ENCODE assay signal across 1 cellular context in genomic region chr7:17769918-17770317, GRCh38.
TF ChIP-seq lines count a peak whose summit lies in the region.

No MANE protein-coding gene starts in this region.

TF ChIP-seq in GM23338, 12 proteins besides CTCF, POLR2A, EP300 and RAD21 (continued from another document):
- TF ChIP-seq, protein P1, sequence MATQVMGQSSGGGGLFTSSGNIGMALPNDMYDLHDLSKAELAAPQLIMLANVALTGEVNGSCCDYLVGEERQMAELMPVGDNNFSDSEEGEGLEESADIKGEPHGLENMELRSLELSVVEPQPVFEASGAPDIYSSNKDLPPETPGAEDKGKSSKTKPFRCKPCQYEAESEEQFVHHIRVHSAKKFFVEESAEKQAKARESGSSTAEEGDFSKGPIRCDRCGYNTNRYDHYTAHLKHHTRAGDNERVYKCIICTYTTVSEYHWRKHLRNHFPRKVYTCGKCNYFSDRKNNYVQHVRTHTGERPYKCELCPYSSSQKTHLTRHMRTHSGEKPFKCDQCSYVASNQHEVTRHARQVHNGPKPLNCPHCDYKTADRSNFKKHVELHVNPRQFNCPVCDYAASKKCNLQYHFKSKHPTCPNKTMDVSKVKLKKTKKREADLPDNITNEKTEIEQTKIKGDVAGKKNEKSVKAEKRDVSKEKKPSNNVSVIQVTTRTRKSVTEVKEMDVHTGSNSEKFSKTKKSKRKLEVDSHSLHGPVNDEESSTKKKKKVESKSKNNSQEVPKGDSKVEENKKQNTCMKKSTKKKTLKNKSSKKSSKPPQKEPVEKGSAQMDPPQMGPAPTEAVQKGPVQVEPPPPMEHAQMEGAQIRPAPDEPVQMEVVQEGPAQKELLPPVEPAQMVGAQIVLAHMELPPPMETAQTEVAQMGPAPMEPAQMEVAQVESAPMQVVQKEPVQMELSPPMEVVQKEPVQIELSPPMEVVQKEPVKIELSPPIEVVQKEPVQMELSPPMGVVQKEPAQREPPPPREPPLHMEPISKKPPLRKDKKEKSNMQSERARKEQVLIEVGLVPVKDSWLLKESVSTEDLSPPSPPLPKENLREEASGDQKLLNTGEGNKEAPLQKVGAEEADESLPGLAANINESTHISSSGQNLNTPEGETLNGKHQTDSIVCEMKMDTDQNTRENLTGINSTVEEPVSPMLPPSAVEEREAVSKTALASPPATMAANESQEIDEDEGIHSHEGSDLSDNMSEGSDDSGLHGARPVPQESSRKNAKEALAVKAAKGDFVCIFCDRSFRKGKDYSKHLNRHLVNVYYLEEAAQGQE (IDR thresholded peaks at IDR 0.05; ENCODE audit: unreplicated experiment): no peak
- TF ChIP-seq, protein P2, sequence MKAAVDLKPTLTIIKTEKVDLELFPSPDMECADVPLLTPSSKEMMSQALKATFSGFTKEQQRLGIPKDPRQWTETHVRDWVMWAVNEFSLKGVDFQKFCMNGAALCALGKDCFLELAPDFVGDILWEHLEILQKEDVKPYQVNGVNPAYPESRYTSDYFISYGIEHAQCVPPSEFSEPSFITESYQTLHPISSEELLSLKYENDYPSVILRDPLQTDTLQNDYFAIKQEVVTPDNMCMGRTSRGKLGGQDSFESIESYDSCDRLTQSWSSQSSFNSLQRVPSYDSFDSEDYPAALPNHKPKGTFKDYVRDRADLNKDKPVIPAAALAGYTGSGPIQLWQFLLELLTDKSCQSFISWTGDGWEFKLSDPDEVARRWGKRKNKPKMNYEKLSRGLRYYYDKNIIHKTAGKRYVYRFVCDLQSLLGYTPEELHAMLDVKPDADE (IDR thresholded peaks at IDR 0.05): no peak
- TF ChIP-seq CREB1 (CRISPR knock-in tag; IDR thresholded peaks at IDR 0.05; ENCODE audit: low read depth) (no peak), EZH2 (IDR thresholded peaks at IDR 0.05; ENCODE audit: low read depth, unreplicated experiment) (no peak), POLR2AphosphoS5 (IDR thresholded peaks at IDR 0.05; ENCODE audit: low read depth) (no peak)
